ENCODE assay signal across 8 cellular contexts in genomic region chr11:102111787-102112653, GRCh38. TPM values are rescaled to one million over a fixed set of nuclear protein-coding genes. Genes with fewer than 3 reads are reported as not detected.
A peak's percentile ranks its signal among the peaks of the same experiment; 100 is the strongest.
DNase-seq lines count a peak whose midpoint lies in the region; ATAC-seq and TF ChIP-seq lines count a peak whose summit lies in the region.

No MANE protein-coding gene starts in this region.

- H3K9ac ChIP-seq in mucosa of rectum (ENCODE audit: low read depth in 1 of 2, low read length in 2 of 2): peak overlapping the region; percentile 78 to 89

- DNase-seq in NOMO-1 (lab: John Stamatoyannopoulos, UW; ENCODE audit: unreplicated experiment in 2 of 2): peak; percentile 5 to 16
- DNase-seq in NOMO-1 treated with dmso at 0.1 percent for 144 hours (lab: John Stamatoyannopoulos, UW; ENCODE audit: unreplicated experiment): no peak
- DNase-seq in WERI-Rb-1: no peak
- DNase-seq in epidermal melanocyte (ENCODE audit: insufficient read length, low spot score): peak; percentile 33
- no peak for DNase-seq in aorta
- DNase-seq in NCI-H2081 treated with DMSO at 0.1 percent for 48 hours (lab: John Stamatoyannopoulos, UW): no peak

- ATAC-seq in aorta (ENCODE audit: low FRiP score) (peak; percentile 64), GM18858 (IDR thresholded peaks at IDR 0.05; ENCODE audit: unreplicated experiment) (no peak)

- H3K9me3 ChIP-seq in WERI-Rb-1 (ENCODE audit: severe bottlenecking): no peaks in the 10 kb centered on the region
- no peaks in the 10 kb centered on the region for H3K9me3 ChIP-seq in mucosa of rectum (ENCODE audit: control insufficient read depth in 2 of 2, low read length in 2 of 2)
- no peaks in the 10 kb centered on the region for H3K9me3 ChIP-seq in aorta (ENCODE audit: control insufficient read depth, low read length)

- peaks cover 7 to 24% of the 10 kb centered on the region in 2 donors for H3K4me1 ChIP-seq in mucosa of rectum (ENCODE audit: control insufficient read depth in 2 of 2, insufficient read depth in 2 of 2, low read length in 2 of 2)
- H3K4me1 ChIP-seq in aorta (ENCODE audit: control insufficient read depth in 1 of 2, insufficient read depth in 2 of 2, low read length in 2 of 2): peaks cover 2 to 7% of the 10 kb centered on the region in 2 donors

- no peak for TF ChIP-seq CTCF in WERI-Rb-1 (IDR thresholded peaks at IDR 0.05; ENCODE audit: low read depth, low read length)

- 1% methylated on average over 23 of the region's 23 CpGs for WGBS in aorta, 2 donors

- H3K27me3 ChIP-seq in WERI-Rb-1 (ENCODE audit: insufficient read depth, low read depth, severe bottlenecking): peaks cover 15% of the 10 kb centered on the region
- peaks cover 0 to 3% of the 10 kb centered on the region in 2 donors for H3K27me3 ChIP-seq in mucosa of rectum (ENCODE audit: control insufficient read depth in 2 of 2, insufficient read depth in 2 of 2, low read length in 2 of 2)
- H3K27me3 ChIP-seq in aorta (ENCODE audit: control insufficient read depth in 1 of 2, insufficient read depth in 2 of 2, low read length in 1 of 2): no peaks in the 10 kb centered on the region

- H3K36me3 ChIP-seq in WERI-Rb-1 (no peaks in the 10 kb centered on the region), mucosa of rectum (ENCODE audit: control insufficient read depth in 2 of 2, insufficient read depth in 2 of 2, low read length in 2 of 2) (no peaks in the 10 kb centered on the region), aorta (ENCODE audit: control insufficient read depth in 1 of 2, insufficient read depth in 2 of 2, low read length in 1 of 2) (no peaks in the 10 kb centered on the region)

- intact Hi-C loops in aorta (cut with DNase I): loop anchor here (2.0 to 10.0 kb wide), 6 partner anchors 60 to 197 kb away; partner anchors contain the start of genes ANGPTL5 (in 1 of the 2), CEP126 (in 1 of the 2) and CFAP300 (in 1 of the 2)

- H3K4me3 ChIP-seq in WERI-Rb-1 (ENCODE audit: low read depth, low read length) (peak overlapping the region; percentile 55), mucosa of rectum (ENCODE audit: low read length in 2 of 2) (peak overlapping the region; percentile 81 to 90), aorta (ENCODE audit: low read length in 2 of 2) (peak overlapping the region; percentile 93 to 99)

- H3K27ac ChIP-seq in WERI-Rb-1 (no peak overlapping the region), mucosa of rectum (ENCODE audit: low read depth in 2 of 2, low read length in 2 of 2) (peak overlapping the region; percentile 89 to 90), aorta (ENCODE audit: low read depth in 1 of 2, low read length in 2 of 2) (peak overlapping the region; percentile 94 to 99)

RNA-seq across cellular contexts. Expression of gene YAP1, which starts 1.8 kb away (rescaled TPM):
- total RNA-seq in aorta: 100 to 1,000 TPM; 215 to 393 TPM
- polyA plus RNA-seq in aorta: 10 to 100 TPM; 76.0 to 77.5 TPM

Comparison
In these comparisons a context has a peak if more than half of its experiments do, and no peak if none do; other contexts are left out.
1. DNase-seq: peak in NOMO-1 (2 of 2) and epidermal melanocyte (single experiment); none in NOMO-1 treated with dmso at 0.1 percent for 144 hours (single experiment), WERI-Rb-1 (single experiment), aorta (0 of 2) and NCI-H2081 treated with DMSO at 0.1 percent for 48 hours (single experiment).
2. Peak in every context shown above with its lines, with median percentiles within 50 percentile points of each other: H3K4me3 ChIP-seq.